1 cellular context compared by ENCODE assay signal in the genomic region with DNA sequence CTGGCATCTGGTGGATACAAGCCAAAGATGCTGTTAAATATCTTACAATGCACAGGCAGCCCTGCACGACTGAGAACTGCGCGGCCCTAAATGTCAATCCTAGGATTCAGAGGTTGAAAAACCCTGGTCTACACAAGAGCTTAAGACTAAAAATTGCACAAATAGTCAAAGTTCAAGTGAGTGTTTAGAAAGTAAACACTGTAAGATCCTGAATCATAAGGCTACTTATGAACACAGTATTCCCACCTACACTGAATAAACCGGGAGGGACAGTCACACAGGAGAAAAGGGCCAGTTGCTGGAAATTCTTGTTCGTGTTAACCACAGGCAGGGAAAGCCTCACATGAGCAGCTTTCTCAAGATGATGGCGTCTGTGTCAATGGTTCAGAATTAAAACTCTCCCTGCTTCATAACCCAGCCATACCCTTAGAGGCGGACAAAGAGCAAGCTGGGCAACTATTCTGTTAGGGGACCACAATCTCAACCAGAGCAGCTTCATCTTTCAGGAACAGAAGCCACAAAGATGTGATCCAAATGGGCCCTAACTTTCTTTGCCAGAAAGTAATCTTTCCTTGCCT.
TF ChIP-seq lines count a peak whose summit lies in the region.

No MANE protein-coding gene starts in this region.

TF ChIP-seq in A549, 52 proteins besides CTCF, POLR2A, EP300 and RAD21:
- TF ChIP-seq, protein P1, sequence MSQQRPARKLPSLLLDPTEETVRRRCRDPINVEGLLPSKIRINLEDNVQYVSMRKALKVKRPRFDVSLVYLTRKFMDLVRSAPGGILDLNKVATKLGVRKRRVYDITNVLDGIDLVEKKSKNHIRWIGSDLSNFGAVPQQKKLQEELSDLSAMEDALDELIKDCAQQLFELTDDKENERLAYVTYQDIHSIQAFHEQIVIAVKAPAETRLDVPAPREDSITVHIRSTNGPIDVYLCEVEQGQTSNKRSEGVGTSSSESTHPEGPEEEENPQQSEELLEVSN (IDR thresholded peaks at IDR 0.05; ENCODE audit: borderline replicate concordance, low read depth): no peak
- TF ChIP-seq PHF8 (IDR thresholded peaks at IDR 0.05; ENCODE audit: borderline replicate concordance, low read depth) (no peak), ELK1 (IDR thresholded peaks at IDR 0.05; ENCODE audit: low read depth, low read length) (no peak), PBX3 (IDR thresholded peaks at IDR 0.05) (no peak), TFCP2L1 (CRISPR knock-in tag; IDR thresholded peaks at IDR 0.05) (no peak), ESRRA (IDR thresholded peaks at IDR 0.05; ENCODE audit: borderline replicate concordance, low read length) (no peak)
- TF ChIP-seq, protein P2, sequence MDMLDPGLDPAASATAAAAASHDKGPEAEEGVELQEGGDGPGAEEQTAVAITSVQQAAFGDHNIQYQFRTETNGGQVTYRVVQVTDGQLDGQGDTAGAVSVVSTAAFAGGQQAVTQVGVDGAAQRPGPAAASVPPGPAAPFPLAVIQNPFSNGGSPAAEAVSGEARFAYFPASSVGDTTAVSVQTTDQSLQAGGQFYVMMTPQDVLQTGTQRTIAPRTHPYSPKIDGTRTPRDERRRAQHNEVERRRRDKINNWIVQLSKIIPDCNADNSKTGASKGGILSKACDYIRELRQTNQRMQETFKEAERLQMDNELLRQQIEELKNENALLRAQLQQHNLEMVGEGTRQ (IDR thresholded peaks at IDR 0.05): no peak
